Comparison of ENCODE assay signal across 26 cellular contexts in genomic region chrX:155143959-155144548, GRCh38.
DNase-seq lines count a peak whose midpoint lies in the region; ATAC-seq, FAIRE-seq and TF ChIP-seq lines count a peak whose summit lies in the region.
"Had no signal": no experiment of that assay in that cellular context is flagged by ENCODE, and none has a peak within 500 bp of the region (broad histone marks: within the 10 kb centered on the region; RNA-seq: fewer than 3 reads in every experiment).

No MANE protein-coding gene starts in this region.

- H3K4me1 Mint-ChIP-seq in activated naive CD4-positive, alpha-beta T cell treated with anti-CD3 and anti-CD28 coated beads, Interleukin-2, amount 10 ng/mL, durations not matched to agents 7 days and 5 days = peaks cover 8% of the 10 kb centered on the region
- H3K4me1 Mint-ChIP-seq in activated CD8-positive, alpha-beta T cell treated with anti-CD3 and anti-CD28 coated beads for 36 hours (ENCODE audit: low read depth) = peaks cover 9% of the 10 kb centered on the region
- H3K4me1 Mint-ChIP-seq: B cell, H9 had no signal

- H3K27ac Mint-ChIP-seq in activated naive CD4-positive, alpha-beta T cell treated with anti-CD3 and anti-CD28 coated beads, Interleukin-2, amount 10 ng/mL, durations not matched to agents 7 days and 5 days = peak overlapping the region; percentile 12
- H3K27ac Mint-ChIP-seq in activated CD8-positive, alpha-beta T cell treated with anti-CD3 and anti-CD28 coated beads for 36 hours = no peak overlapping the region
- H3K27ac Mint-ChIP-seq: B cell, CD14-positive monocyte, H9, HFFc6 had no signal

- H3K36me3 Mint-ChIP-seq in activated naive CD4-positive, alpha-beta T cell treated with anti-CD3 and anti-CD28 coated beads, Interleukin-2, amount 10 ng/mL, durations not matched to agents 7 days and 5 days = no peaks in the 10 kb centered on the region
- H3K36me3 Mint-ChIP-seq in activated CD8-positive, alpha-beta T cell treated with anti-CD3 and anti-CD28 coated beads for 36 hours (ENCODE audit: low read depth) = no peaks in the 10 kb centered on the region
- H3K36me3 Mint-ChIP-seq: CD14-positive monocyte had no signal

- intact Hi-C loops in activated CD8-positive, alpha-beta T cell treated with anti-CD3 and anti-CD28 coated beads for 36 hours (cut with micrococcal nuclease) = loop anchor here (10.0 kb wide), 1 partner anchor 159 kb away; no protein-coding TSS in a partner anchor

- no peak for TF ChIP-seq CTCF in activated CD8-positive, alpha-beta T cell treated with anti-CD3 and anti-CD28 coated beads for 36 hours (IDR thresholded peaks at IDR 0.05)

- FAIRE-seq in colon (lab: Jason Lieb, UNC) = peak; percentile 24
- FAIRE-seq: A204.1, D721Med had no signal

- DNase-seq in activated naive CD4-positive, alpha-beta T cell treated with anti-CD3 and anti-CD28 coated beads, Interleukin-2, amount 10 ng/mL, durations not matched to agents 7 days and 5 days = no peak
- no peak for DNase-seq in activated naive CD4-positive, alpha-beta T cell treated with Interleukin-2 at 50 U/mL for 16 hours
- DNase-seq in activated CD8-positive, alpha-beta T cell treated with anti-CD3 and anti-CD28 coated beads for 36 hours = no peak
- DNase-seq in stimulated activated CD4-positive, alpha-beta T cell treated with anti-CD3 and anti-CD28 coated beads, Interleukin-4, amount 100 ng/mL, for 4 hours = no peak
- DNase-seq in activated naive CD4-positive, alpha-beta T cell treated with anti-CD3 and anti-CD28 coated beads, Interleukin-2, amount 50 U/mL, for 16 hours = no peak
- DNase-seq: EL, GF-D8, GM23248, H9, HFFc6, KG1, MV-4-11, NCI-H1105 treated with DMSO at 0.1 percent for 48 hours, NCI-H2029 treated with DMSO at 0.1 percent for 48 hours, NCI-H446, NCI-H526, PC-9, RPMI8226, SHP77 had no signal

- POLR2A ChIA-PET in activated CD8-positive, alpha-beta T cell treated with anti-CD3 and anti-CD28 coated beads for 36 hours (lab: Charles Lee) = no interaction called here

- H3K27me3 Mint-ChIP-seq in activated naive CD4-positive, alpha-beta T cell treated with anti-CD3 and anti-CD28 coated beads, Interleukin-2, amount 10 ng/mL, durations not matched to agents 7 days and 5 days = peaks cover 4% of the 10 kb centered on the region
- H3K27me3 Mint-ChIP-seq in activated CD8-positive, alpha-beta T cell treated with anti-CD3 and anti-CD28 coated beads for 36 hours = no peaks in the 10 kb centered on the region
- H3K27me3 Mint-ChIP-seq: B cell had no signal

- H3K4me3 Mint-ChIP-seq in activated naive CD4-positive, alpha-beta T cell treated with anti-CD3 and anti-CD28 coated beads, Interleukin-2, amount 10 ng/mL, durations not matched to agents 7 days and 5 days = no peak overlapping the region
- no peak overlapping the region for H3K4me3 Mint-ChIP-seq in activated CD8-positive, alpha-beta T cell treated with anti-CD3 and anti-CD28 coated beads for 36 hours
- H3K4me3 Mint-ChIP-seq: B cell, CD14-positive monocyte, H9, HFFc6 had no signal

- ATAC-seq in HG03280 (IDR thresholded peaks at IDR 0.05; ENCODE audit: unreplicated experiment) = peak; percentile 62
- peak; percentile 37 for ATAC-seq in activated CD8-positive, alpha-beta T cell treated with anti-CD3 and anti-CD28 coated beads for 36 hours
- ATAC-seq in HG03175 (IDR thresholded peaks at IDR 0.05; ENCODE audit: unreplicated experiment) = no peak

- no peaks in the 10 kb centered on the region for H3K9me3 Mint-ChIP-seq in activated naive CD4-positive, alpha-beta T cell treated with anti-CD3 and anti-CD28 coated beads, Interleukin-2, amount 10 ng/mL, durations not matched to agents 7 days and 5 days
- no peaks in the 10 kb centered on the region for H3K9me3 Mint-ChIP-seq in activated CD8-positive, alpha-beta T cell treated with anti-CD3 and anti-CD28 coated beads for 36 hours
- H3K9me3 Mint-ChIP-seq: HFFc6 had no signal

- CTCF ChIA-PET in activated naive CD4-positive, alpha-beta T cell treated with anti-CD3 and anti-CD28 coated beads, Interleukin-2, amount 10 ng/mL, durations not matched to agents 7 days and 5 days (lab: Charles Lee) = no interaction called here
- CTCF ChIA-PET in activated CD8-positive, alpha-beta T cell treated with anti-CD3 and anti-CD28 coated beads for 36 hours (lab: Charles Lee) = no interaction called here
